Comparison of ENCODE assay signal across 8 cellular contexts in genomic region chr1:17502326-17502778, GRCh38. TPM values are rescaled to one million over a fixed set of nuclear protein-coding genes. Genes with fewer than 3 reads are reported as not detected.
DNase-seq lines count a peak whose midpoint lies in the region; ATAC-seq and TF ChIP-seq lines count a peak whose summit lies in the region.

No MANE protein-coding gene starts in this region.

- H3K4me1 ChIP-seq in colonic mucosa, result no peaks in the 10 kb centered on the region

- peak; percentile 56 for DNase-seq in A172 (ENCODE audit: low spot score)
- DNase-seq in NCI-H187 treated with DMSO at 0.1 percent for 48 hours (lab: John Stamatoyannopoulos, UW), result peak; percentile 73
- peak; percentile 77 for DNase-seq in UCSD-AML1 (lab: John Stamatoyannopoulos, UW; ENCODE audit: unreplicated experiment)
- DNase-seq in colonic mucosa, result peak; percentile 94
- peak; percentile 85 for DNase-seq in left lobe of liver (ENCODE audit: low spot score)
- DNase-seq in stimulated activated CD4-positive, alpha-beta T cell treated with anti-CD3 and anti-CD28 coated beads, Interleukin-1b, Interleukin-23, amount 100 ng/mL, for 48 hours, result peak; percentile 60

- ATAC-seq in left lobe of liver (peak; percentile 99), HG02870 (IDR thresholded peaks at IDR 0.05; ENCODE audit: unreplicated experiment) (no peak)

- H3K27me3 ChIP-seq in colonic mucosa, result no peaks in the 10 kb centered on the region

- intact Hi-C loops in colonic mucosa (cut with DNase I), result loop anchor here (2.0 kb wide), 1 partner anchor 104 kb away; no protein-coding TSS in a partner anchor

- H3K27ac ChIP-seq in colonic mucosa, result no peak overlapping the region

- no peaks in the 10 kb centered on the region for H3K9me3 ChIP-seq in colonic mucosa

- peak; percentile 92 for TF ChIP-seq CTCF in GM12874 (IDR thresholded peaks at IDR 0.05; ENCODE audit: insufficient read depth, low read depth, low read length)
- TF ChIP-seq CTCF in colonic mucosa (IDR thresholded peaks at IDR 0.05), result peak; percentile 88

- H3K4me3 ChIP-seq in colonic mucosa, result no peak overlapping the region

- H3K36me3 ChIP-seq in colonic mucosa, result no peaks in the 10 kb centered on the region

- peak overlapping the region in 1 of 2 donors; percentile 24 for H3K9ac ChIP-seq in colonic mucosa (ENCODE audit: low read depth in 2 of 2, low read length in 2 of 2)

RNA-seq across cellular contexts. Expression of gene ARHGEF10L, which starts 37.1 kb away (rescaled TPM):
- 9.2 and 11.0 TPM in 2 replicates for total RNA-seq in A172 (2014; rRNA removed; shearing (Covaris generic))
- total RNA-seq in colonic mucosa, result 100 to 1,000 TPM in 1 of 2 donors, 10 to 100 TPM in 1; 77.5 to 133 TPM
- total RNA-seq in left lobe of liver, result 126 TPM
